8 cellular contexts compared by ENCODE assay signal in genomic region chr10:75572478-75572877, GRCh38.
"Had no signal": no experiment of that assay in that cellular context is flagged by ENCODE, and none has a peak within 500 bp of the region (broad histone marks: within the 10 kb centered on the region; RNA-seq: fewer than 3 reads in every experiment).

No MANE protein-coding gene starts in this region.

- ATAC-seq: GM23338 had no signal

- DNase-seq: H9, HCEC 1CT, HFFc6, KG1 had no signal

- H3K4me3 ChIP-seq: GM23338 had no signal

- FAIRE-seq: H1, H54, HTR-8/SVneo had no signal

- H3K4me2 ChIP-seq: GM23338 had no signal

- H2AFZ ChIP-seq: GM23338 had no signal
